8 cellular contexts compared by ENCODE assay signal in the genomic region with DNA sequence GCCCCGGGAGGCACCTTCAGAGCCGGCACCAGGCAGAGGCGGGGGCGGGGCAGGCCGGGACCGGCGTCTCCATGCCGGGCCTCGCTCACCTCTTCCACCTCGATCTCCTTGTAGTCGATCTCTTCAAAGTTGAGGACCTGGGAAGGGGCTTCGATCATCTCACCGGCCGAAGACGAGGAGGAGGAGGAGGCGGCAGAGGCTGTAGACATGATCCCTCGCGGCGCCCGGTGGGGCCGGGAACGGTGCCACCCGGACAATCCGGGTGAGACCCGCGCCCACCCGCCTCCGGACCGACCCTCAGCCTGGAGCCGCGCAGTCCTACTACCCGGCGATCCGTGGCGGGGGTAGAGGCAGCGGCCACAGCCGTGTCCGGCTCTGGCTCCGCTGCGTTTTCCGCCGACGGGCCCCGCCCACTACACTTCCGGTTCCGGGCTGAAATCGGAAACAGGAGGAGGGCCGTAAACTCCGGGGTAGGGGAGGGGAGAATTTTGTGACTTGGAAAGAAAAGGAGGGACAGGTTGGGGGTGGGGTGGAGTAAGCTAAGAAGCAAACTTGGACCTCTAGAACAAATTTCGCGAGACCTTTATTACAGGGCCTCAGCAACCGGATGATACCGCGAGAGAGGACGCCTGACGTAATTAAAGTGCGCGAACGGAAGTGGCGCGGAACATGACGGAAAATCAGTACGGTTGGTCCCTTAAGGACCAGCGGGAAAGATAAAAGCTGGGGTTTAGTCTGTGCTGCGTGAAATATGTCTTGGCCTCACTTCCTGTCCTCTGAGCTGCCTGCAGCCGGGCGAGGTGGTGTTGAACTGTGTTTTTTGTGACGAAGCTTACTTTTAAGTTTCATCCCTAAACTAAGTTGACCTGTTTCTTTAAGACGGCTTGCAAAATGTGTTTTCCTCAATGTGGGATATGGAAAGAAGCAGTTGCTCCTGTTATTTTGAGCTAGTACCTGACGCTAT. TPM values are rescaled to one million over a fixed set of nuclear protein-coding genes. Genes with fewer than 3 reads are reported as not detected.
DNase-seq lines count a peak whose midpoint lies in the region; ATAC-seq, FAIRE-seq and TF ChIP-seq lines count a peak whose summit lies in the region.

MAP3K7 (minus strand) TSS at position 398 of the 964 bp plus-strand sequence; CDS start at position 209, 189 bp downstream.

- DNase-seq in EL (peak; percentile 98), H54 (ENCODE audit: insufficient read length, low spot score) (peak; percentile 39), fibroblast of pulmonary artery (ENCODE audit: low read depth) (peak; percentile 98)
- DNase-seq in activated T-helper 9 cell treated with anti-CD3 and anti-CD28 coated beads, Interleukin-2, amount 50 U/mL, for 16 hours (ENCODE audit: low read depth), result peak; percentile 87
- peak; percentile 92 for DNase-seq in natural killer cell treated with Interleukin-12 subunit alpha and Interleukin-12 subunit beta and Interleukin-15 and Interleukin-18, amount 100 ng/mL, for 72 hours (ENCODE audit: low spot score)
- peak; percentile 94 for DNase-seq in stimulated activated naive CD8-positive, alpha-beta T cell treated with anti-CD3 and anti-CD28 coated beads, Interleukin-15, Interleukin-2, amounts not matched to agents 100 U/mL and 50 U/mL, for 24 hours

- H3K4me3 ChIP-seq in Loucy (ENCODE audit: low read length, poor library complexity, severe bottlenecking) (peak within 1 kb of the TSS; percentile 87), fibroblast of pulmonary artery (replicated peaks; ENCODE audit: low read depth, low read length) (peak within 1 kb of the TSS; percentile 97)

- peak within 1 kb of the TSS; percentile 95 to 96 for H3K27ac Mint-ChIP-seq in natural killer cell treated with Interleukin-12 subunit alpha and Interleukin-12 subunit beta and Interleukin-15 and Interleukin-18, amount 100 ng/mL, for 72 hours

- H3F3A ChIP-seq in Loucy (ENCODE audit: low read depth), result no peaks in the 10 kb centered on the region

- H3K9me2 ChIP-seq in Loucy (replicated peaks; ENCODE audit: low read depth, low read length), result no peaks in the 10 kb centered on the region; the same call in 1 of the 2 replicates

- peaks cover 38% of the 10 kb centered on the region for H4K20me1 ChIP-seq in Loucy (ENCODE audit: insufficient read depth, low read length, poor library complexity, severe bottlenecking)

- TF ChIP-seq POLR2A in H54 (IDR thresholded peaks at IDR 0.05; ENCODE audit: low read depth, low read length) (peak; percentile 90), Raji (IDR thresholded peaks at IDR 0.05; ENCODE audit: insufficient read depth, low read depth, low read length) (peak; percentile 83)

- H3K36me3 Mint-ChIP-seq in natural killer cell treated with Interleukin-12 subunit alpha and Interleukin-12 subunit beta and Interleukin-15 and Interleukin-18, amount 100 ng/mL, for 72 hours, result peaks cover 4% of the 10 kb centered on the region

- peaks cover 46% of the 10 kb centered on the region for H3K4me1 ChIP-seq in Loucy (ENCODE audit: insufficient read depth, low read length, poor library complexity, severe bottlenecking)

- TF ChIP-seq CTCF in Loucy (conservative IDR thresholded peaks at IDR 0.05; ENCODE audit: low read length) (no peak), fibroblast of pulmonary artery (IDR thresholded peaks at IDR 0.05; ENCODE audit: low read length, missing control alignments) (no peak)

- peak within 1 kb of the TSS; percentile 99 for H2AFZ ChIP-seq in Loucy (ENCODE audit: low read length)

- peak within 1 kb of the TSS; percentile 94 for H3K4me3 Mint-ChIP-seq in natural killer cell treated with Interleukin-12 subunit alpha and Interleukin-12 subunit beta and Interleukin-15 and Interleukin-18, amount 100 ng/mL, for 72 hours

- FAIRE-seq in H54 (lab: Jason Lieb, UNC), result peak; percentile 85

- H3K9me3 Mint-ChIP-seq in natural killer cell treated with Interleukin-12 subunit alpha and Interleukin-12 subunit beta and Interleukin-15 and Interleukin-18, amount 100 ng/mL, for 72 hours, result no peaks in the 10 kb centered on the region

- peaks cover 14 to 27% of the 10 kb centered on the region in 2 donors for H3K27me3 Mint-ChIP-seq in natural killer cell treated with Interleukin-12 subunit alpha and Interleukin-12 subunit beta and Interleukin-15 and Interleukin-18, amount 100 ng/mL, for 72 hours

- peak within 1 kb of the TSS; percentile 88 for H3K9ac ChIP-seq in Loucy (ENCODE audit: low read depth, low read length, poor library complexity, severe bottlenecking)

- no peaks in the 10 kb centered on the region for H3K36me3 ChIP-seq in Loucy (ENCODE audit: insufficient read depth, low read length)

- no peaks in the 10 kb centered on the region for H3K9me3 ChIP-seq in Loucy (ENCODE audit: insufficient read depth, low read depth, low read length)

- peak; percentile 94 to 97 for ATAC-seq in natural killer cell treated with Interleukin-12 subunit alpha and Interleukin-12 subunit beta and Interleukin-15 and Interleukin-18, amount 100 ng/mL, for 72 hours
- peak; percentile 87 for ATAC-seq in stimulated activated naive CD8-positive, alpha-beta T cell treated with anti-CD3 and anti-CD28 coated beads, Interleukin-15, Interleukin-2, amounts not matched to agents 100 U/mL and 50 U/mL, for 24 hours

- peaks cover 29 to 38% of the 10 kb centered on the region in 2 donors for H3K4me1 Mint-ChIP-seq in natural killer cell treated with Interleukin-12 subunit alpha and Interleukin-12 subunit beta and Interleukin-15 and Interleukin-18, amount 100 ng/mL, for 72 hours (ENCODE audit: low read depth in 2 of 2)

- peak within 1 kb of the TSS; percentile 93 for H3K4me2 ChIP-seq in Loucy (ENCODE audit: low read depth, low read length, poor library complexity, severe bottlenecking)

- peaks cover 46% of the 10 kb centered on the region for H3K27me3 ChIP-seq in Loucy (ENCODE audit: insufficient read depth, low read length, poor library complexity, severe bottlenecking)

- peaks cover 53% of the 10 kb centered on the region for H3K79me2 ChIP-seq in Loucy (ENCODE audit: insufficient read depth, low read length)

RNA-seq across cellular contexts. Expression of gene MAP3K7, which starts in this region (rescaled TPM):
- 10 to 100 TPM; 25.2 to 32.6 TPM for total RNA-seq in natural killer cell treated with Interleukin-12 subunit alpha and Interleukin-12 subunit beta and Interleukin-15 and Interleukin-18, amount 100 ng/mL, for 72 hours

Comparison
In these comparisons a context has a peak if more than half of its experiments do, and no peak if none do; other contexts are left out.
1. Peak in every context shown above with its lines: DNase-seq, ATAC-seq and H3K4me3 ChIP-seq.
2. DNase-seq: peak in every context shown above with its lines; median percentile 98 in EL; 98 in fibroblast of pulmonary artery; 94 in stimulated activated naive CD8-positive, alpha-beta T cell treated with anti-CD3 and anti-CD28 coated beads, Interleukin-15, Interleukin-2, amounts not matched to agents 100 U/mL and 50 U/mL, for 24 hours; 92 in natural killer cell treated with Interleukin-12 subunit alpha and Interleukin-12 subunit beta and Interleukin-15 and Interleukin-18, amount 100 ng/mL, for 72 hours; 87 in activated T-helper 9 cell treated with anti-CD3 and anti-CD28 coated beads, Interleukin-2, amount 50 U/mL, for 16 hours; 39 in H54.